1 cellular context compared by ENCODE assay signal in genomic region chr20:23764630-23765029, GRCh38.
TF ChIP-seq lines count a peak whose summit lies in the region.

No MANE protein-coding gene starts in this region.

TF ChIP-seq in GM23338, 12 proteins besides CTCF, POLR2A, EP300 and RAD21:
- peak; percentile 80 for TF ChIP-seq NANOG (IDR thresholded peaks at IDR 0.05; ENCODE audit: borderline replicate concordance)
- TF ChIP-seq, protein P1, sequence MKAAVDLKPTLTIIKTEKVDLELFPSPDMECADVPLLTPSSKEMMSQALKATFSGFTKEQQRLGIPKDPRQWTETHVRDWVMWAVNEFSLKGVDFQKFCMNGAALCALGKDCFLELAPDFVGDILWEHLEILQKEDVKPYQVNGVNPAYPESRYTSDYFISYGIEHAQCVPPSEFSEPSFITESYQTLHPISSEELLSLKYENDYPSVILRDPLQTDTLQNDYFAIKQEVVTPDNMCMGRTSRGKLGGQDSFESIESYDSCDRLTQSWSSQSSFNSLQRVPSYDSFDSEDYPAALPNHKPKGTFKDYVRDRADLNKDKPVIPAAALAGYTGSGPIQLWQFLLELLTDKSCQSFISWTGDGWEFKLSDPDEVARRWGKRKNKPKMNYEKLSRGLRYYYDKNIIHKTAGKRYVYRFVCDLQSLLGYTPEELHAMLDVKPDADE (IDR thresholded peaks at IDR 0.05), result peak; percentile 50; the same call in 1 of the 2 replicates
TF ChIP-seq in GM23338: peak in this region for 2; not testable (repeated sequence) for 10.
